In the genomic region with DNA sequence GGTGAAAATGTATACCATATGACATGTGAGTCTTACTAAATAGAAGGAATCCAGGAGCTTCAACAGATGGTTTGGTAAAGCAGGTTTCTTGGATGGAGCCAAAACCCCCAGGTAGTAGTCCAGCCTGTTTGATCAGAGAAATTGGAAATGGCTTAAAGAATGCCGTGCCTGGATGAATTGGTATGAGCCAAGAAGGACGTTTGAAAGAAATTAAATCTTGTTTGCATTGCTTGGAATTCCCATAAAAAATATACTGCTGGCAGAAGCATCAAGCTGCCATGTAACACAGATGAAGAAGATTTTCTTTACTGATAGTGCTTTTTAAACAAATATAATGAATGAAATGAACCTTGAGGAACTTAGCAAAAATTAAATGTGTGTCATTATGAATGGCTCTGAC, we compare ENCODE assay signal across 27 cellular contexts.
"Had no signal": no experiment of that assay in that cellular context is flagged by ENCODE, and none has a peak within 500 bp of the region (broad histone marks: within the 10 kb centered on the region; RNA-seq: fewer than 3 reads in every experiment).

No MANE protein-coding gene starts in this region.

- H3K4me3 Mint-ChIP-seq: natural killer cell treated with Interleukin-12 subunit alpha and Interleukin-12 subunit beta and Interleukin-15 and Interleukin-18, amount 100 ng/mL, for 72 hours; nephron progenitor cell; neural crest cell; stimulated activated effector memory CD8-positive, alpha-beta T cell treated with anti-CD3 and anti-CD28 coated beads, Interleukin-12 subunit alpha, Interleukin-12 subunit beta, amount 100 ng/mL, for 72 hours; stimulated activated naive B cell treated with anti-CD40 and anti-IgM and Interleukin-4, amounts not matched to agents 10 μg/mL and 1 μg/mL and 100 μg/mL, for 72 hours; stimulated activated naive CD8-positive, alpha-beta T cell treated with anti-CD3 and anti-CD28 coated beads, Interleukin-15, Interleukin-2, amounts not matched to agents 100 ng/mL and 50 ng/mL, for 24 hours had no signal

- H3K27ac Mint-ChIP-seq: natural killer cell treated with Interleukin-12 subunit alpha and Interleukin-12 subunit beta and Interleukin-15 and Interleukin-18, amount 100 ng/mL, for 72 hours; nephron progenitor cell; stimulated activated effector memory CD8-positive, alpha-beta T cell treated with anti-CD3 and anti-CD28 coated beads, Interleukin-12 subunit alpha, Interleukin-12 subunit beta, amount 100 ng/mL, for 72 hours; stimulated activated naive B cell treated with anti-CD40 and anti-IgM and Interleukin-4, amounts not matched to agents 10 μg/mL and 1 μg/mL and 100 μg/mL, for 72 hours; stimulated activated naive CD8-positive, alpha-beta T cell treated with anti-CD3 and anti-CD28 coated beads, Interleukin-15, Interleukin-2, amounts not matched to agents 100 ng/mL and 50 ng/mL, for 24 hours had no signal

- H3K27me3 ChIP-seq: neutrophil, pancreas, right lobe of liver, sigmoid colon, stomach, thyroid gland, tibial nerve, upper lobe of left lung, vagina had no signal

- H3K36me3 Mint-ChIP-seq: stimulated activated effector memory CD8-positive, alpha-beta T cell treated with anti-CD3 and anti-CD28 coated beads, Interleukin-12 subunit alpha, Interleukin-12 subunit beta, amount 100 ng/mL, for 72 hours; stimulated activated naive B cell treated with anti-CD40 and anti-IgM and Interleukin-4, amounts not matched to agents 10 μg/mL and 1 μg/mL and 100 μg/mL, for 72 hours had no signal

- H3K27me3 Mint-ChIP-seq: stimulated activated naive B cell treated with anti-CD40 and anti-IgM and Interleukin-4, amounts not matched to agents 10 μg/mL and 1 μg/mL and 100 μg/mL, for 72 hours; stimulated activated naive CD8-positive, alpha-beta T cell treated with anti-CD3 and anti-CD28 coated beads, Interleukin-15, Interleukin-2, amounts not matched to agents 100 ng/mL and 50 ng/mL, for 24 hours had no signal

- H3K36me3 ChIP-seq: neutrophil, pancreas, right lobe of liver, sigmoid colon, stomach, thoracic aorta, thyroid gland, tibial nerve, upper lobe of left lung, vagina had no signal

- H3K27ac ChIP-seq: neutrophil, pancreas, psoas muscle, right lobe of liver, sigmoid colon, stomach, thoracic aorta, thyroid gland, tibial nerve, upper lobe of left lung, vagina had no signal

- FAIRE-seq: pancreas, small intestine, urothelium cell line had no signal

- H3K4me3 ChIP-seq: pancreas, psoas muscle, right lobe of liver, sigmoid colon, stomach, thoracic aorta, thyroid gland, tibial nerve, upper lobe of left lung, vagina had no signal

- ATAC-seq: natural killer cell treated with Interleukin-12 subunit alpha and Interleukin-12 subunit beta and Interleukin-15 and Interleukin-18, amount 100 ng/mL, for 72 hours; pancreas; psoas muscle; right cardiac atrium; right lobe of liver; stimulated activated effector memory CD8-positive, alpha-beta T cell treated with anti-CD3 and anti-CD28 coated beads, Interleukin-12 subunit alpha, Interleukin-12 subunit beta, amount 100 ng/mL, for 72 hours; stimulated activated naive B cell treated with anti-CD40 and anti-IgM and Interleukin-4, amounts not matched to agents 10 μg/mL and 1 μg/mL and 100 μg/mL, for 72 hours had no signal

- H3K4me1 Mint-ChIP-seq: nephron progenitor cell; neural crest cell; stimulated activated effector memory CD8-positive, alpha-beta T cell treated with anti-CD3 and anti-CD28 coated beads, Interleukin-12 subunit alpha, Interleukin-12 subunit beta, amount 100 ng/mL, for 72 hours; stimulated activated naive B cell treated with anti-CD40 and anti-IgM and Interleukin-4, amounts not matched to agents 10 μg/mL and 1 μg/mL and 100 μg/mL, for 72 hours had no signal

- H3K9me3 ChIP-seq: neutrophil, pancreas, right lobe of liver, thyroid gland, vagina had no signal

- H3K4me1 ChIP-seq: pancreas, psoas muscle, right lobe of liver, sigmoid colon, stomach, thyroid gland, tibial nerve, upper lobe of left lung, vagina had no signal

- DNase-seq: nephron progenitor cell; nucleus accumbens; pancreas; psoas muscle; right cardiac atrium; right lobe of liver; sigmoid colon; small intestine; stimulated activated CD4-positive, alpha-beta T cell treated with anti-CD3 and anti-CD28 coated beads, Interleukin-15, amount 100 ng/mL, for 24 hours; stimulated activated CD4-positive, alpha-beta T cell treated with anti-CD3 and anti-CD28 coated beads, Interleukin-2, amount 100 ng/mL, for 24 hours; stimulated activated CD4-positive, alpha-beta T cell treated with anti-CD3 and anti-CD28 coated beads, Interleukin-2, amount 100 ng/mL, for 48 hours; stimulated activated CD4-positive, alpha-beta T cell treated with anti-CD3 and anti-CD28 coated beads, Interleukin-4, amount 100 ng/mL, for 24 hours; stimulated activated naive B cell treated with anti-CD40 and anti-IgM and Interleukin-4, amounts not matched to agents 10 μg/mL and 1 μg/mL and 100 μg/mL, for 72 hours; stimulated activated naive CD4-positive, alpha-beta T cell treated with Interleukin-2 at 50 U/mL for 16 hours; stomach; thyroid gland; trophoblast cell; upper lobe of left lung had no signal
